Comparison of ENCODE assay signal across 8 cellular contexts in genomic region chr14:69398053-69398817, GRCh38. TPM values are rescaled to one million over a fixed set of nuclear protein-coding genes. Genes with fewer than 3 reads are reported as not detected.
DNase-seq lines count a peak whose midpoint lies in the region; ATAC-seq lines count a peak whose summit lies in the region.

ERH (minus strand) TSS chr14:69398299; CDS start chr14:69398233, 66 bp downstream.
SLC39A9 (plus strand) TSS chr14:69398692; CDS start chr14:69399370, 678 bp downstream.

- H2BK15ac ChIP-seq in mesenchymal stem cell (ENCODE audit: low read depth, poor library complexity, severe bottlenecking), result peak within 1 kb of the TSS; percentile 8

- H2BK120ac ChIP-seq in mesenchymal stem cell (ENCODE audit: low read depth, low read length), result no peak within 1 kb of the TSS

- peak; percentile 84 for ATAC-seq in GM21381 (IDR thresholded peaks at IDR 0.05; ENCODE audit: unreplicated experiment)
- ATAC-seq in activated CD8-positive, alpha-beta memory T cell treated with anti-CD3 and anti-CD28 coated beads, Interleukin-2, amount 10 ng/mL, durations not matched to agents 7 days and 5 days, result peak; percentile 86

- H3K36me3 ChIP-seq in NT2/D1 (ENCODE audit: insufficient read depth, insufficient read length, low read length) (peaks cover 40% of the 10 kb centered on the region), endocrine pancreas (ENCODE audit: control insufficient read depth, insufficient read depth, low read length) (peaks cover 2% of the 10 kb centered on the region), mesenchymal stem cell (ENCODE audit: control insufficient read depth in 1 of 2, insufficient read depth in 2 of 2, low read depth in 1 of 2, low read length in 2 of 2) (peaks cover 13 to 34% of the 10 kb centered on the region in 2 experiments)

- H4K8ac ChIP-seq in mesenchymal stem cell (ENCODE audit: low read length), result peak within 1 kb of the TSS; percentile 93

- H3K9me3 ChIP-seq in NT2/D1 (ENCODE audit: insufficient read depth, low read length) (no peaks in the 10 kb centered on the region), endocrine pancreas (ENCODE audit: control insufficient read depth, low read length) (no peaks in the 10 kb centered on the region), mesenchymal stem cell (ENCODE audit: control insufficient read depth, low read length) (no peaks in the 10 kb centered on the region)

- no peaks in the 10 kb centered on the region for H3K9me3 Mint-ChIP-seq in activated CD8-positive, alpha-beta memory T cell treated with anti-CD3 and anti-CD28 coated beads, Interleukin-2, amount 10 ng/mL, durations not matched to agents 7 days and 5 days (ENCODE audit: low read depth)

- H3K27me3 ChIP-seq in NT2/D1 (ENCODE audit: insufficient read depth, insufficient read length) (no peaks in the 10 kb centered on the region), endocrine pancreas (ENCODE audit: control insufficient read depth, insufficient read depth, low read length) (no peaks in the 10 kb centered on the region), mesenchymal stem cell (ENCODE audit: control insufficient read depth in 1 of 2, insufficient read depth in 1 of 2, low read length in 2 of 2) (no peaks in the 10 kb centered on the region)

- H3K4me1 Mint-ChIP-seq in activated CD8-positive, alpha-beta memory T cell treated with anti-CD3 and anti-CD28 coated beads, Interleukin-2, amount 10 ng/mL, durations not matched to agents 7 days and 5 days, result peaks cover 60% of the 10 kb centered on the region

- peak within 1 kb of the TSS in 1 of 2 experiments; percentile 74 for H3K14ac ChIP-seq in mesenchymal stem cell (ENCODE audit: low read length in 2 of 2)

- H3K23ac ChIP-seq in mesenchymal stem cell (ENCODE audit: low read length in 2 of 2), result peak within 1 kb of the TSS in 1 of 2 experiments; percentile 59

- H3K79me1 ChIP-seq in mesenchymal stem cell (replicated peaks; ENCODE audit: low read length, poor library complexity, severe bottlenecking), result peaks cover 6% of the 10 kb centered on the region

- CTCF ChIA-PET in activated CD8-positive, alpha-beta memory T cell treated with anti-CD3 and anti-CD28 coated beads, Interleukin-2, amount 10 ng/mL, durations not matched to agents 7 days and 5 days (lab: Charles Lee), result interaction anchor here (0.6 to 2.5 kb wide), 10 partner anchors 14 to 269 kb away, joined by 3 to 10 read pairs (median 3); partner anchors contain the start of gene DCAF5

- peak within 1 kb of the TSS; percentile 98 for H3K4me2 ChIP-seq in mesenchymal stem cell (ENCODE audit: low read length, poor library complexity, severe bottlenecking)

- no peak within 1 kb of the TSS for H2AFZ ChIP-seq in mesenchymal stem cell (ENCODE audit: low read depth, low read length)

- H3K27ac ChIP-seq in mesenchymal stem cell (ENCODE audit: low read length, poor library complexity, severe bottlenecking), result peak within 1 kb of the TSS; percentile 64

- peaks cover 46% of the 10 kb centered on the region for H3K36me3 Mint-ChIP-seq in activated CD8-positive, alpha-beta memory T cell treated with anti-CD3 and anti-CD28 coated beads, Interleukin-2, amount 10 ng/mL, durations not matched to agents 7 days and 5 days

- H3K18ac ChIP-seq in mesenchymal stem cell (ENCODE audit: low read depth in 1 of 2, low read length in 2 of 2), result peak within 1 kb of the TSS; percentile 16 to 84

- H2AK5ac ChIP-seq in mesenchymal stem cell (ENCODE audit: low read length, severe bottlenecking), result peak within 1 kb of the TSS; percentile 94

- DNase-seq in COR-L47 (lab: John Stamatoyannopoulos, UW) (peak; percentile 96), HUDEP-2 (lab: John Stamatoyannopoulos, UW; ENCODE audit: unreplicated experiment in 76 of 76) (peak; percentile 25 to 95 (median 87)), NT2/D1 (ENCODE audit: low read depth, low spot score) (peak; percentile 83), mesenchymal stem cell (peak; percentile 99)
- peak; percentile 97 for DNase-seq in activated CD8-positive, alpha-beta memory T cell treated with anti-CD3 and anti-CD28 coated beads, Interleukin-2, amount 10 ng/mL, durations not matched to agents 7 days and 5 days
- peak; percentile 82 for DNase-seq in stimulated activated CD8-positive, alpha-beta memory T cell treated with anti-CD3 and anti-CD28 coated beads, Interleukin-12 subunit alpha, Interleukin-12 subunit beta, amount 100 ng/mL, for 4 hours (ENCODE audit: low read depth)

- peak within 1 kb of the TSS; percentile 93 for H3K4me3 ChIP-seq in NT2/D1 (ENCODE audit: insufficient read length, low read depth)
- peak within 1 kb of the TSS; percentile 89 for H3K4me3 ChIP-seq in endocrine pancreas (ENCODE audit: control insufficient read depth, insufficient read depth, low read length)
- H3K4me3 ChIP-seq in mesenchymal stem cell (ENCODE audit: insufficient read depth in 1 of 2, low read depth in 1 of 2, low read length in 2 of 2), result peak within 1 kb of the TSS; percentile 77 to 93

- no peak within 1 kb of the TSS for H2BK12ac ChIP-seq in mesenchymal stem cell (ENCODE audit: low read length in 2 of 2)

- H3K4me1 ChIP-seq in NT2/D1 (ENCODE audit: insufficient read depth, insufficient read length), result no peaks in the 10 kb centered on the region
- peaks cover 28% of the 10 kb centered on the region for H3K4me1 ChIP-seq in endocrine pancreas (ENCODE audit: control insufficient read depth, insufficient read depth, low read length)
- peaks cover 7% of the 10 kb centered on the region for H3K4me1 ChIP-seq in mesenchymal stem cell (ENCODE audit: control insufficient read depth, insufficient read depth, low read depth, low read length)

- H3K27me3 Mint-ChIP-seq in activated CD8-positive, alpha-beta memory T cell treated with anti-CD3 and anti-CD28 coated beads, Interleukin-2, amount 10 ng/mL, durations not matched to agents 7 days and 5 days, result no peaks in the 10 kb centered on the region

- H2BK5ac ChIP-seq in mesenchymal stem cell (ENCODE audit: low read depth, low read length, poor library complexity, severe bottlenecking), result peak within 1 kb of the TSS; percentile 63

- H4K91ac ChIP-seq in mesenchymal stem cell (ENCODE audit: low read length), result peak within 1 kb of the TSS; percentile 92

- peak within 1 kb of the TSS; percentile 46 to 81 for H3K4ac ChIP-seq in mesenchymal stem cell (ENCODE audit: low read depth in 1 of 2, low read length in 2 of 2)

- peak within 1 kb of the TSS; percentile 86 for H3K4me3 Mint-ChIP-seq in activated CD8-positive, alpha-beta memory T cell treated with anti-CD3 and anti-CD28 coated beads, Interleukin-2, amount 10 ng/mL, durations not matched to agents 7 days and 5 days

- H3K9ac ChIP-seq in NT2/D1 (ENCODE audit: insufficient read length, low read depth) (peak within 1 kb of the TSS; percentile 95), endocrine pancreas (ENCODE audit: control insufficient read depth, insufficient read depth, low read length) (peak within 1 kb of the TSS; percentile 81), mesenchymal stem cell (ENCODE audit: low read length) (peak within 1 kb of the TSS; percentile 98)

- under 1% methylated on average over 52 of the region's 53 CpGs for WGBS in mesenchymal stem cell

- H3K27ac Mint-ChIP-seq in activated CD8-positive, alpha-beta memory T cell treated with anti-CD3 and anti-CD28 coated beads, Interleukin-2, amount 10 ng/mL, durations not matched to agents 7 days and 5 days, result peak within 1 kb of the TSS; percentile 99

RNA-seq across cellular contexts. Expression of gene ERH, which starts in this region (rescaled TPM):
- 100 to 1,000 TPM; 291 to 348 TPM for total RNA-seq in activated CD8-positive, alpha-beta memory T cell treated with anti-CD3 and anti-CD28 coated beads, Interleukin-2, amount 10 ng/mL, durations not matched to agents 7 days and 5 days
- 165 TPM for polyA plus RNA-seq in mesenchymal stem cell (2013, experiment 1 of 2)
- polyA plus RNA-seq in mesenchymal stem cell (2013, experiment 2 of 2), result 170 TPM

RNA-seq across cellular contexts. Expression of gene SLC39A9, which starts in this region (rescaled TPM):
- 10 to 100 TPM; 40.7 to 50.5 TPM for total RNA-seq in activated CD8-positive, alpha-beta memory T cell treated with anti-CD3 and anti-CD28 coated beads, Interleukin-2, amount 10 ng/mL, durations not matched to agents 7 days and 5 days
- 40.1 TPM for polyA plus RNA-seq in mesenchymal stem cell (2013, experiment 1 of 2)
- polyA plus RNA-seq in mesenchymal stem cell (2013, experiment 2 of 2), result 41.8 TPM

Comparison
In these comparisons a context has a peak if more than half of its experiments do, and no peak if none do; other contexts are left out.
1. Peak in every context shown above with its lines: DNase-seq, ATAC-seq, H3K4me3 ChIP-seq and H3K27ac ChIP-seq.